In genomic region chr3:15636028-15636709, GRCh38 we compare ENCODE assay signal across 8 cellular contexts. TPM values are rescaled to one million over a fixed set of nuclear protein-coding genes. Genes with fewer than 3 reads are reported as not detected.
DNase-seq lines count a peak whose midpoint lies in the region; ATAC-seq, FAIRE-seq and TF ChIP-seq lines count a peak whose summit lies in the region.

No MANE protein-coding gene starts in this region.

- peak; percentile 80 for ATAC-seq in GM19035 (IDR thresholded peaks at IDR 0.05; ENCODE audit: unreplicated experiment)
- ATAC-seq in K562: peak; percentile 45
- ATAC-seq in naive thymus-derived CD8-positive, alpha-beta T cell: no peak

- peaks cover 5 to 31% (median 21%) of the 10 kb centered on the region in 4 donors for H3K4me1 Mint-ChIP-seq in naive thymus-derived CD8-positive, alpha-beta T cell

- no peak overlapping the region for H3K9ac ChIP-seq in K562 (ENCODE audit: insufficient read depth in 1 of 2, low read depth in 2 of 2, low read length in 2 of 2)

- H3K27me3 Mint-ChIP-seq in naive thymus-derived CD8-positive, alpha-beta T cell: no peaks in the 10 kb centered on the region

- H3K36me3 Mint-ChIP-seq in naive thymus-derived CD8-positive, alpha-beta T cell: peaks cover 0 to 13% (median 4%) of the 10 kb centered on the region in 3 donors

- TF ChIP-seq RAD21 in K562 (CRISPR knock-in tag; conservative IDR thresholded peaks at IDR 0.05 in 1 of 2, IDR thresholded peaks at IDR 0.05 in 1 of 2): no peak

- CTCF ChIA-PET in K562 (lab: Yijun Ruan, JAX; ENCODE audit: low intra/inter-chr PET ratio): no interaction called here

- TF ChIP-seq CTCF in K562 (IDR thresholded peaks at IDR 0.05 in 2 of 3, conservative IDR thresholded peaks at IDR 0.05 in 1 of 3; ENCODE audit: insufficient read depth in 2 of 3, low read depth in 1 of 3, low read length in 3 of 3): no peak

- POLR2A ChIA-PET in K562 (lab: Yijun Ruan, JAX): interaction anchor here (1.2 to 1.4 kb wide), 2 partner anchors 10 to 13 kb away, joined by 5 to 7 read pairs; no protein-coding TSS in a partner anchor
- POLR2A ChIA-PET in naive thymus-derived CD8-positive, alpha-beta T cell (lab: Charles Lee): interaction anchor here (0.8 kb wide), 1 partner anchor 108 kb away, joined by 3 read pairs; no protein-coding TSS in a partner anchor

- H3K79me2 ChIP-seq in K562 (ENCODE audit: control insufficient read depth, insufficient read depth, low read length): no peaks in the 10 kb centered on the region

- no peaks in the 10 kb centered on the region for H3K4me1 ChIP-seq in K562 (replicated peaks in 1 of 2; ENCODE audit: control insufficient read depth in 2 of 2, insufficient read depth in 2 of 2, low read length in 2 of 2)
- H3K4me1 ChIP-seq in small intestine (ENCODE audit: control insufficient read depth in 2 of 2, insufficient read depth in 1 of 2, low read depth in 1 of 2, low read length in 1 of 2): no peaks in the 10 kb centered on the region

- no peaks in the 10 kb centered on the region for H3K9me3 Mint-ChIP-seq in naive thymus-derived CD8-positive, alpha-beta T cell

- intact Hi-C loops in K562 (cut with micrococcal nuclease): loop anchor here (10.0 kb wide), 3 partner anchors 339 to 909 kb away; partner anchors contain the start of gene CAPN7

- H4K20me1 ChIP-seq in K562 (replicated peaks; ENCODE audit: control insufficient read depth, insufficient read depth, low read length): no peaks in the 10 kb centered on the region

- peak overlapping the region; percentile 33; the same call in 1 of the 2 replicates for H2AFZ ChIP-seq in K562 (ENCODE audit: low read depth, low read length)

- H3K27me3 ChIP-seq in K562 (ENCODE audit: control insufficient read depth in 2 of 2, insufficient read depth in 2 of 2, low read length in 2 of 2): peaks cover 0 to 15% of the 10 kb centered on the region in 2 experiments; a peak in 2 of 5 replicates
- H3K27me3 ChIP-seq in small intestine (ENCODE audit: control insufficient read depth in 2 of 2, insufficient read depth in 2 of 2, low read length in 2 of 2): no peaks in the 10 kb centered on the region

- H3K4me2 ChIP-seq in K562 (ENCODE audit: insufficient read depth, low read length): no peak overlapping the region

- WGBS in K562 (ENCODE audit: insufficient coverage, low coverage, missing lambda C conversion rate): 34% methylated on average over 14 of the region's 14 CpGs
- WGBS in small intestine, 3 donors: 68 to 88% (median 70%) methylated on average over 14 of the region's 14 CpGs

- H3K9me3 ChIP-seq in K562 (replicated peaks; ENCODE audit: control insufficient read depth, insufficient read depth, low read depth, low read length) (no peaks in the 10 kb centered on the region), small intestine (ENCODE audit: control insufficient read depth, low read depth) (no peaks in the 10 kb centered on the region)

- H3K4me3 Mint-ChIP-seq in naive thymus-derived CD8-positive, alpha-beta T cell: peak overlapping the region in 2 of 10 donors; percentile 10 to 48

- no peaks in the 10 kb centered on the region for H3K9me1 ChIP-seq in K562 (ENCODE audit: control insufficient read depth, insufficient read depth, low read length)

- FAIRE-seq in A204.1 (lab: Jason Lieb, UNC): peak; percentile 88
- no peak for FAIRE-seq in K562 (lab: Jason Lieb, UNC)
- FAIRE-seq in small intestine (lab: Jason Lieb, UNC): no peak

- TF ChIP-seq POLR2A in K562 (conservative IDR thresholded peaks at IDR 0.05): no peak

- peak overlapping the region in 3 of 10 donors; percentile 25 to 63 (median 56) for H3K27ac Mint-ChIP-seq in naive thymus-derived CD8-positive, alpha-beta T cell

- H3K27ac ChIP-seq in K562 (ENCODE audit: extremely low read depth, low read depth, low read length): no peak overlapping the region
- H3K27ac ChIP-seq in small intestine (ENCODE audit: low read depth in 1 of 2, low read length in 1 of 2): peak overlapping the region in 1 of 2 donors; percentile 85

- no peak overlapping the region for H3K4me3 ChIP-seq in K562
- no peak overlapping the region for H3K4me3 ChIP-seq in small intestine (ENCODE audit: low read depth in 1 of 2, low read length in 2 of 2)

- BruUV-seq in K562 (replicated peaks; lab: Mats Ljungman, UMichigan): no TSS peak

- no peaks in the 10 kb centered on the region for H3K36me3 ChIP-seq in K562 (ENCODE audit: control insufficient read depth, insufficient read depth, low read length)
- no peaks in the 10 kb centered on the region for H3K36me3 ChIP-seq in small intestine (ENCODE audit: control insufficient read depth in 2 of 2, insufficient read depth in 2 of 2, low read length in 2 of 2)

- DNase-seq in NOMO-1 treated with DMSO at 0.1 percent for 48 hours (lab: John Stamatoyannopoulos, UW; ENCODE audit: unreplicated experiment) (peak; percentile 47), K562 (ENCODE audit: extremely low read depth in 1 of 4, low spot score in 3 of 4) (no peak), lung microvascular endothelial cell (ENCODE audit: low read depth in 2 of 2) (peak; percentile 54 to 98), small intestine (no peak), hippocampal formation (lab: John Stamatoyannopoulos, UW) (no peak)
- DNase-seq in naive thymus-derived CD8-positive, alpha-beta T cell: no peak

- in situ Hi-C loops in K562 (cut with MboI): loop anchor here (25.0 kb wide), 1 partner anchor 901 kb away; no protein-coding TSS in a partner anchor

- no peak for TF ChIP-seq EP300 in K562 (IDR thresholded peaks at IDR 0.05; ENCODE audit: low read length)

TF ChIP-seq in K562, 482 proteins besides CTCF, POLR2A, EP300 and RAD21:
- 0 out of 2 replicates have a peak, but pooled peaks have one; percentile 16 for TF ChIP-seq FOSL1 (tag; conservative IDR thresholded peaks at IDR 0.05)
- TF ChIP-seq ZEB2 (IDR thresholded peaks at IDR 0.05): no peak
- TF ChIP-seq ATF3 (IDR thresholded peaks at IDR 0.05): 0 out of 2 replicates have a peak, but pooled peaks have one; percentile 22
- no peak for TF ChIP-seq ATF3 (CRISPR knock-in tag; conservative IDR thresholded peaks at IDR 0.05)

RNA-seq across cellular contexts. Expression of gene BTD, which starts 34.6 kb away (rescaled TPM):
- total RNA-seq in K562 (2011; cell fraction: chromatin; rRNA removed; ENCODE audit: low replicate concordance): 15.1 and 17.2 TPM in 2 replicates
- 20.2 and 22.9 TPM in 2 replicates for total RNA-seq in K562 (2011; cell fraction: nucleolus; rRNA removed)
- 28.9 and 36.2 TPM in 2 replicates for total RNA-seq in K562 (2011; cell fraction: nucleoplasm; rRNA removed)
- total RNA-seq in K562 (2014; rRNA removed) (5.8 and 7.5 TPM in 2 replicates), K562 (2014; rRNA removed; fragmentation: Illumina TruSeq; extraction: Trizol) (7.0 and 8.4 TPM in 2 replicates), K562 (2015; rRNA removed; fragmentation: Illumina TruSeq; extraction: Trizol) (6.6 and 9.2 TPM in 2 replicates), K562 (2021) (7.5 and 8.5 TPM in 2 replicates), lung microvascular endothelial cell (29.9 and 41.1 TPM in 2 replicates)
- polyA plus RNA-seq in K562 (2011; rRNA removed) (18.0 and 18.5 TPM in 2 replicates), K562 (2014; fragmentation: Illumina TruSeq; extraction: Trizol) (9.1 and 10.7 TPM in 2 replicates), K562 (2014; fragmentation: Nextera tagmentation; extraction: Ambion mirVana) (10 to 100 TPM; 24.3 to 26.2 TPM), K562 (2014; rRNA removed) (10.6 and 11.2 TPM in 2 replicates), small intestine (10 to 100 TPM; 20.6 to 37.6 (median 29.0) TPM)
- polyA plus RNA-seq in K562 (2011; cell fraction: cytosol; rRNA removed): 16.8 and 20.5 TPM in 2 replicates
- 10.3 and 13.8 TPM in 2 replicates for polyA plus RNA-seq in K562 (2011; cell fraction: nucleus; rRNA removed)
- 10.7 and 12.9 TPM in 2 replicates for polyA plus RNA-seq in K562 (2012)
- 12.0 and 15.3 TPM in 2 replicates for polyA minus RNA-seq in K562 (2011; rRNA and poly(A)+ RNA removed)
- polyA minus RNA-seq in K562 (2011; cell fraction: cytosol; rRNA and poly(A)+ RNA removed): 3.9 and 5.2 TPM in 2 replicates
- 5.9 and 14.4 TPM in 2 replicates for polyA minus RNA-seq in K562 (2011; cell fraction: nucleus; rRNA and poly(A)+ RNA removed)
- 10 to 100 TPM; 11.5 to 14.7 TPM for total RNA-seq in naive thymus-derived CD8-positive, alpha-beta T cell
- polyA plus RNA-seq in naive thymus-derived CD8-positive, alpha-beta T cell: 10 to 100 TPM; 13.7 to 17.4 (median 14.8) TPM

RNA-seq across cellular contexts. Expression of gene HACL1, which starts 34.8 kb away (rescaled TPM):
- total RNA-seq in K562 (2011; cell fraction: chromatin; rRNA removed; ENCODE audit: low replicate concordance): 68.2 and 88.4 TPM in 2 replicates
- 62.5 and 76.5 TPM in 2 replicates for total RNA-seq in K562 (2011; cell fraction: nucleolus; rRNA removed)
- 64.9 and 74.0 TPM in 2 replicates for total RNA-seq in K562 (2011; cell fraction: nucleoplasm; rRNA removed)
- total RNA-seq in K562 (2014; rRNA removed): 18.6 and 18.9 TPM in 2 replicates
- 30.5 and 33.8 TPM in 2 replicates for total RNA-seq in K562 (2014; rRNA removed; fragmentation: Illumina TruSeq; extraction: Trizol)
- 19.0 and 23.0 TPM in 2 replicates for total RNA-seq in K562 (2015; rRNA removed; fragmentation: Illumina TruSeq; extraction: Trizol)
- 29.1 and 31.5 TPM in 2 replicates for total RNA-seq in K562 (2021)
- 43.1 and 61.5 TPM in 2 replicates for polyA plus RNA-seq in K562 (2011; rRNA removed)
- polyA plus RNA-seq in K562 (2011; cell fraction: cytosol; rRNA removed): 25.6 and 31.1 TPM in 2 replicates
- polyA plus RNA-seq in K562 (2011; cell fraction: nucleus; rRNA removed): 52.7 and 69.1 TPM in 2 replicates
- polyA plus RNA-seq in K562 (2012): 33.6 and 43.7 TPM in 2 replicates
- polyA plus RNA-seq in K562 (2014; fragmentation: Illumina TruSeq; extraction: Trizol): 22.8 and 25.1 TPM in 2 replicates
- polyA plus RNA-seq in K562 (2014; fragmentation: Nextera tagmentation; extraction: Ambion mirVana): 10 to 100 TPM; 39.0 to 54.7 TPM
- 19.0 and 23.5 TPM in 2 replicates for polyA plus RNA-seq in K562 (2014; rRNA removed)
- polyA minus RNA-seq in K562 (2011; rRNA and poly(A)+ RNA removed): 83.3 and 83.9 TPM in 2 replicates
- 17.1 and 26.1 TPM in 2 replicates for polyA minus RNA-seq in K562 (2011; cell fraction: cytosol; rRNA and poly(A)+ RNA removed)
- polyA minus RNA-seq in K562 (2011; cell fraction: nucleus; rRNA and poly(A)+ RNA removed): 39.2 and 45.1 TPM in 2 replicates
- 24.8 and 26.2 TPM in 2 replicates for total RNA-seq in lung microvascular endothelial cell
- 100 to 1,000 TPM in 2 of 3 donors, 10 to 100 TPM in 1; 24.5 to 138 (median 121) TPM for polyA plus RNA-seq in small intestine
- total RNA-seq in naive thymus-derived CD8-positive, alpha-beta T cell: 10 to 100 TPM; 41.5 to 42.9 TPM
- 10 to 100 TPM; 31.7 to 33.8 (median 32.4) TPM for polyA plus RNA-seq in naive thymus-derived CD8-positive, alpha-beta T cell

Comparison
In these comparisons a context has a peak if more than half of its experiments do, and no peak if none do; other contexts are left out.
1. ATAC-seq: peak in GM19035 (single experiment) and K562 (single experiment); none in naive thymus-derived CD8-positive, alpha-beta T cell (0 of 2).
2. DNase-seq: peak in NOMO-1 treated with DMSO at 0.1 percent for 48 hours (single experiment) and lung microvascular endothelial cell (2 of 2); none in K562 (0 of 4), small intestine (single experiment), naive thymus-derived CD8-positive, alpha-beta T cell (0 of 10) and hippocampal formation (0 of 2).